In the genomic region with DNA sequence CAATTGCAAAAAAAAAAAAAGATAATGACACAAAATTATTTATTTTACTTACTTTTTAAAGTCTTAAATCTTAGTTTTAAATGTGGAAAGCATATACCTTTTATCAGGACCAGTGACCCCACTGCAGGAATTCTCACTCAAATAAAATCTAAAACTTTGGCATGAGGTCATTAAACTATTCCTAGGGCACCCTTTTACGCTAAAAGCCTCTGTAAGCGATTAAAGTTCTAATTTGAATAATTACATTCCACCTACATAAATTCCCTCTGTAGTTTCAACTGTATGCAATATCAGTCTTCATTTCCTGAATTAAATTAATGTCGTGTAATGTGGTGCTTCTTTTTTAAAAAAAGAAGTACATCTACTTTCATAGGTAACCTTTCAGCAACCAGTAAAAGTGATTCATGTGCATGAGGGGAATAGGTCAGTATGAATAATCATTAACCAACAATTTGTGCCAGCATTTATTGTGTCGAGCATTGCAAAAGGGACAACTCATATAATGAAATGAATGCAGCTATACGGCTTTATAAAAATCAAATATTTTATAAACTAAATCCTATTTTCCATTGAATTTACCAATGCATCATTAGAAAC, we compare ENCODE assay signal across 1 cellular context.
TF ChIP-seq lines count a peak whose summit lies in the region.

No MANE protein-coding gene starts in this region.

TF ChIP-seq in SK-N-SH treated with all-trans-retinoic acid at 6 μM for 48 hours, 23 proteins besides CTCF, POLR2A, EP300 and RAD21 (continued from another document):
- TF ChIP-seq, protein P1, sequence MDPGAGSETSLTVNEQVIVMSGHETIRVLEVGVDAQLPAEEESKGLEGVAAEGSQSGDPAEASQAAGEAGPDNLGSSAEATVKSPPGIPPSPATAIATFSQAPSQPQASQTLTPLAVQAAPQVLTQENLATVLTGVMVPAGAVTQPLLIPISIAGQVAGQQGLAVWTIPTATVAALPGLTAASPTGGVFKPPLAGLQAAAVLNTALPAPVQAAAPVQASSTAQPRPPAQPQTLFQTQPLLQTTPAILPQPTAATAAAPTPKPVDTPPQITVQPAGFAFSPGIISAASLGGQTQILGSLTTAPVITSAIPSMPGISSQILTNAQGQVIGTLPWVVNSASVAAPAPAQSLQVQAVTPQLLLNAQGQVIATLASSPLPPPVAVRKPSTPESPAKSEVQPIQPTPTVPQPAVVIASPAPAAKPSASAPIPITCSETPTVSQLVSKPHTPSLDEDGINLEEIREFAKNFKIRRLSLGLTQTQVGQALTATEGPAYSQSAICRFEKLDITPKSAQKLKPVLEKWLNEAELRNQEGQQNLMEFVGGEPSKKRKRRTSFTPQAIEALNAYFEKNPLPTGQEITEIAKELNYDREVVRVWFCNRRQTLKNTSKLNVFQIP (CRISPR knock-in tag; IDR thresholded peaks at IDR 0.05; ENCODE audit: borderline replicate concordance, low read depth): no peak
